Comparison of ENCODE assay signal across 24 cellular contexts in the genomic region with DNA sequence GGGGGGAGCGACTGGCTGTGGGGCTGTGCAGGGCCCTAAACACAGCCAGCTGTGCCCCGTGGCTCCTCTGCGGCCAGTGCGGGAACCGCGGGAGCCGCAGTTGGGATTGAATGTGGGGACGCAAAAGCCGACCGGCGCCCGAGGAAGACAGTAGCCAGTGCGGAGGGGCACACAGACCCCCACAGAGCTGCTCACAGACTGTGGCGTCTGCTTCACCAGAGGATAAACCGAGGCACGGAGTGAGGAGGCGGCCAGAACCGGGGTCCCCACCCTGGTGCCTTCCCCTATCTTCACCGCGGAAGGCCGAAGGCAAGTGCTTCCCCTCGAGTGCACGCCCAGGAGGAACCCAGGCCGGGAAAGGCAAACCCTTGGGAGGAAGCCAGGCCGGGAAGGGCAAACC. TPM values are rescaled to one million over a fixed set of nuclear protein-coding genes. Genes with fewer than 3 reads are reported as not detected.
DNase-seq lines count a peak whose midpoint lies in the region; ATAC-seq and TF ChIP-seq lines count a peak whose summit lies in the region.
"Had no signal": no experiment of that assay in that cellular context is flagged by ENCODE, and none has a peak within 500 bp of the region (broad histone marks: within the 10 kb centered on the region; RNA-seq: fewer than 3 reads in every experiment).

No MANE protein-coding gene starts in this region.

- no peaks in the 10 kb centered on the region for H3K36me3 Mint-ChIP-seq in T-helper 2 cell treated with Interferon-gamma antibody and Interleukin-4, amounts not matched to agents 5 μg/mL and 100 μg/mL, for 36 hours (ENCODE audit: low read depth)
- H3K36me3 Mint-ChIP-seq: CD8-positive, alpha-beta T cell had no signal

- no peak overlapping the region for H3K27ac ChIP-seq in right atrium auricular region
- peak overlapping the region; percentile 53 for H3K27ac ChIP-seq in lower lobe of right lung
- no peak overlapping the region for H3K27ac ChIP-seq in aorta (ENCODE audit: low read depth in 1 of 2, low read length in 2 of 2)

- intact Hi-C loops in Right ventricle myocardium inferior (cut with DNase I): no loop called here
- intact Hi-C loops in left cardiac atrium (cut with DNase I): no loop called here
- intact Hi-C loops in lower lobe of right lung (cut with DNase I): no loop called here
- intact Hi-C loops in aorta (cut with DNase I): no loop called here

- ATAC-seq in Right ventricle myocardium inferior (peak; percentile 34), left cardiac atrium (peak; percentile 10 to 17), lower lobe of right lung (no peak), aorta (ENCODE audit: low FRiP score) (no peak), HG03135 (IDR thresholded peaks at IDR 0.05; ENCODE audit: unreplicated experiment) (no peak)
- ATAC-seq: CD8-positive, alpha-beta T cell had no signal

- no peak for TF ChIP-seq CTCF in right atrium auricular region (IDR thresholded peaks at IDR 0.05)
- no peak for TF ChIP-seq CTCF in lower lobe of right lung (IDR thresholded peaks at IDR 0.05)

- WGBS in aorta, 2 donors: 76 to 79% methylated on average over 25 of the region's 25 CpGs

- H3K27ac Mint-ChIP-seq in T-helper 2 cell treated with Interferon-gamma antibody and Interleukin-4, amounts not matched to agents 5 μg/mL and 100 μg/mL, for 36 hours: no peak overlapping the region
- H3K27ac Mint-ChIP-seq: CD8-positive, alpha-beta T cell had no signal

- no peaks in the 10 kb centered on the region for H3K36me3 ChIP-seq in right atrium auricular region
- no peaks in the 10 kb centered on the region for H3K36me3 ChIP-seq in lower lobe of right lung
- no peaks in the 10 kb centered on the region for H3K36me3 ChIP-seq in aorta (ENCODE audit: control insufficient read depth in 1 of 2, insufficient read depth in 2 of 2, low read length in 1 of 2)
- H3K36me3 ChIP-seq: BE2C had no signal

- peaks cover 0 to 17% of the 10 kb centered on the region in 2 donors for H3K4me1 ChIP-seq in right atrium auricular region
- H3K4me1 ChIP-seq in lower lobe of right lung: peaks cover 7% of the 10 kb centered on the region
- H3K4me1 ChIP-seq in aorta (ENCODE audit: control insufficient read depth in 1 of 2, insufficient read depth in 2 of 2, low read length in 2 of 2): no peaks in the 10 kb centered on the region
- H3K4me1 ChIP-seq: BE2C had no signal

- H3K9me3 Mint-ChIP-seq in T-helper 2 cell treated with Interferon-gamma antibody and Interleukin-4, amounts not matched to agents 5 μg/mL and 100 μg/mL, for 36 hours: no peaks in the 10 kb centered on the region
- H3K9me3 Mint-ChIP-seq: CD8-positive, alpha-beta T cell had no signal

- H3K4me1 Mint-ChIP-seq in T-helper 2 cell treated with Interferon-gamma antibody and Interleukin-4, amounts not matched to agents 5 μg/mL and 100 μg/mL, for 36 hours (ENCODE audit: low read depth): no peaks in the 10 kb centered on the region

- H3K27me3 ChIP-seq in right atrium auricular region (no peaks in the 10 kb centered on the region), lower lobe of right lung (ENCODE audit: low read depth) (no peaks in the 10 kb centered on the region), aorta (ENCODE audit: control insufficient read depth in 1 of 2, insufficient read depth in 2 of 2, low read length in 1 of 2) (no peaks in the 10 kb centered on the region)
- H3K27me3 ChIP-seq: BE2C had no signal

- H3K4me3 Mint-ChIP-seq in T-helper 2 cell treated with Interferon-gamma antibody and Interleukin-4, amounts not matched to agents 5 μg/mL and 100 μg/mL, for 36 hours: no peak overlapping the region
- H3K4me3 Mint-ChIP-seq: CD8-positive, alpha-beta T cell had no signal

- no peaks in the 10 kb centered on the region for H3K27me3 Mint-ChIP-seq in T-helper 2 cell treated with Interferon-gamma antibody and Interleukin-4, amounts not matched to agents 5 μg/mL and 100 μg/mL, for 36 hours (ENCODE audit: low read depth)

- DNase-seq in Right ventricle myocardium inferior (ENCODE audit: missing footprints): peak; percentile 48
- no peak for DNase-seq in right atrium auricular region (ENCODE audit: low spot score)
- peak; percentile 22 for DNase-seq in left cardiac atrium
- no peak for DNase-seq in lower lobe of right lung
- DNase-seq in aorta: peak; percentile 26 to 71
- no peak for DNase-seq in ureter (ENCODE audit: low spot score)
- DNase-seq in T-helper 2 cell treated with Interferon-gamma antibody and Interleukin-4, amounts not matched to agents 5 μg/mL and 100 μg/mL, for 36 hours (ENCODE audit: low spot score): no peak
- DNase-seq: BE2C; Calu3; CD8-positive, alpha-beta T cell; DMS79; H7; IMR-90; NCI-H1417 treated with DMSO at 0.1 percent for 48 hours; NCI-H187 treated with DMSO at 0.1 percent for 48 hours; NCI-H2227 treated with DMSO at 0.1 percent for 48 hours; NCI-H510A treated with DMSO at 0.1 percent for 48 hours; NCI-H774; OCI-M1; SHP77 treated with DMSO at 0.1 percent for 48 hours had no signal

- no peaks in the 10 kb centered on the region for H3K9me3 ChIP-seq in right atrium auricular region
- H3K9me3 ChIP-seq in lower lobe of right lung: no peaks in the 10 kb centered on the region
- H3K9me3 ChIP-seq in aorta (ENCODE audit: control insufficient read depth, low read length): no peaks in the 10 kb centered on the region
- H3K9me3 ChIP-seq: BE2C had no signal

- no peak overlapping the region for H3K4me3 ChIP-seq in right atrium auricular region
- H3K4me3 ChIP-seq in lower lobe of right lung: no peak overlapping the region
- H3K4me3 ChIP-seq in aorta (ENCODE audit: low read length in 2 of 2): no peak overlapping the region

RNA-seq across cellular contexts. Expression of a gene that starts 8.7 kb away (rescaled TPM):
- total RNA-seq in Right ventricle myocardium inferior (1.2 TPM), right atrium auricular region (1 to 10 TPM in 1 of 2 donors, under 1 TPM in 1; 0.51 to 1.8 TPM), left cardiac atrium (under 1 TPM; 0.68 to 0.82 TPM), lower lobe of right lung (1.4 TPM), aorta (not detected), ureter (not detected)
- polyA plus RNA-seq in aorta: under 1 TPM in 1 of 2 donors, not detected in 1; 0.13 TPM
- total RNA-seq: A172, M059J had no signal

RNA-seq across cellular contexts. Expression of a gene that starts 12.7 kb away (rescaled TPM):
- total RNA-seq in Right ventricle myocardium inferior (not detected), right atrium auricular region (not detected), left cardiac atrium (under 1 TPM in 1 of 2 donors, not detected in 1; 0.21 TPM), lower lobe of right lung (not detected), aorta (1 to 10 TPM in 1 of 2 donors, not detected in 1; 1.1 TPM), ureter (0.29 TPM)
- 1 to 10 TPM in 1 of 2 donors, not detected in 1; 4.5 TPM for polyA plus RNA-seq in aorta
- total RNA-seq: A172, HT-29, IMR-90, M059J had no signal

RNA-seq across cellular contexts. Expression of a gene that starts 36.9 kb away (rescaled TPM):
- total RNA-seq in Right ventricle myocardium inferior (182 TPM), right atrium auricular region (10 to 100 TPM; 69.9 to 91.6 TPM), left cardiac atrium (100 to 1,000 TPM; 188 to 206 TPM), lower lobe of right lung (341 TPM), aorta (100 to 1,000 TPM; 299 to 312 TPM), ureter (304 TPM)
- polyA plus RNA-seq in aorta: 100 to 1,000 TPM; 142 to 197 TPM

Comparison
In these comparisons a context has a peak if more than half of its experiments do, and no peak if none do; other contexts are left out.
1. DNase-seq: peak in Right ventricle myocardium inferior (single experiment), left cardiac atrium (single experiment) and aorta (2 of 2); none in right atrium auricular region (single experiment), lower lobe of right lung (single experiment), ureter (single experiment) and T-helper 2 cell treated with Interferon-gamma antibody and Interleukin-4, amounts not matched to agents 5 μg/mL and 100 μg/mL, for 36 hours (single experiment).
2. ATAC-seq: peak in Right ventricle myocardium inferior (single experiment) and left cardiac atrium (2 of 2); none in lower lobe of right lung (0 of 2), aorta (single experiment) and HG03135 (single experiment).